In genomic region chr4:72893354-72894066, GRCh38 we compare ENCODE assay signal across 1 cellular context.
TF ChIP-seq lines count a peak whose summit lies in the region.

No MANE protein-coding gene starts in this region.

TF ChIP-seq in H1, 55 proteins besides CTCF, POLR2A, EP300 and RAD21 (continued from another document):
- no peak for TF ChIP-seq RBBP5 (IDR thresholded peaks at IDR 0.05; ENCODE audit: borderline replicate concordance, low read depth, low read length)
- TF ChIP-seq SIN3A (conservative IDR thresholded peaks at IDR 0.05 in 1 of 2, IDR thresholded peaks at IDR 0.05 in 1 of 2; ENCODE audit: low read depth in 1 of 2, low read length in 2 of 2), result no peak
- TF ChIP-seq SUZ12 (IDR thresholded peaks at IDR 0.05; ENCODE audit: low read length), result no peak
- TF ChIP-seq CTBP2 (IDR thresholded peaks at IDR 0.05; ENCODE audit: borderline replicate concordance, insufficient read depth, insufficient read length, low read length), result no peak
- TF ChIP-seq SIX5 (IDR thresholded peaks at IDR 0.05; ENCODE audit: low read depth, low read length), result no peak
- TF ChIP-seq SRF (IDR thresholded peaks at IDR 0.05; ENCODE audit: low read depth, low read length), result no peak
- no peak for TF ChIP-seq BCL11A (IDR thresholded peaks at IDR 0.05; ENCODE audit: low read depth in 2 of 2, low read length in 2 of 2)
- TF ChIP-seq RFX5 (IDR thresholded peaks at IDR 0.05; ENCODE audit: borderline replicate concordance, low read depth, low read length), result no peak
- no peak for TF ChIP-seq CBX8 (IDR thresholded peaks at IDR 0.05; ENCODE audit: borderline replicate concordance, low read depth, low read length)
- TF ChIP-seq POLR2AphosphoS5 (IDR thresholded peaks at IDR 0.05; ENCODE audit: low read depth, low read length), result no peak
- TF ChIP-seq TAF7 (optimal IDR thresholded peaks at IDR 0.05; ENCODE audit: borderline replicate concordance, low read depth, low read length), result no peak
